In genomic region chr12:64931981-64932380, GRCh38 we compare ENCODE assay signal across 15 cellular contexts.
DNase-seq lines count a peak whose midpoint lies in the region; ATAC-seq, FAIRE-seq and TF ChIP-seq lines count a peak whose summit lies in the region.
"Had no signal": no experiment of that assay in that cellular context is flagged by ENCODE, and none has a peak within 500 bp of the region (broad histone marks: within the 10 kb centered on the region; RNA-seq: fewer than 3 reads in every experiment).

No MANE protein-coding gene starts in this region.

- SMC1A ChIA-PET in GM12878 (lab: Charles Lee; ENCODE audit: uncharacterized antibody, unreplicated experiment): interaction anchor here (1.2 to 2.3 kb wide), 2 partner anchors 9 to 38 kb away, joined by 3 to 7 read pairs; no protein-coding TSS in a partner anchor

- CTCF ChIA-PET in GM12878 (lab: Yijun Ruan, JAX): interaction anchor here (1.1 kb wide), 1 partner anchor 9 kb away, joined by 3 read pairs; no protein-coding TSS in a partner anchor

- H3K79me2 ChIP-seq in GM12878 (ENCODE audit: control insufficient read depth, insufficient read depth, low read length): no peaks in the 10 kb centered on the region

- H4K20me1 ChIP-seq in GM12878 (ENCODE audit: control insufficient read depth, insufficient read depth): no peaks in the 10 kb centered on the region

- no peak overlapping the region for H3K27ac ChIP-seq in GM12878 (ENCODE audit: control insufficient read depth, insufficient read depth)
- H3K27ac ChIP-seq in neuronal stem cell (replicated peaks; ENCODE audit: low read length): no peak overlapping the region
- H3K27ac ChIP-seq: SK-N-MC had no signal

- H3K36me3 ChIP-seq in GM12878 (ENCODE audit: control insufficient read depth in 2 of 2, insufficient read depth in 2 of 2, low read length in 1 of 2): no peaks in the 10 kb centered on the region
- H3K36me3 ChIP-seq in neuronal stem cell (replicated peaks in 1 of 2; ENCODE audit: control insufficient read depth in 2 of 2, insufficient read depth in 2 of 2, low read length in 2 of 2): no peaks in the 10 kb centered on the region

- H3K4me1 ChIP-seq in GM12878 (ENCODE audit: control insufficient read depth, insufficient read depth, low read length) (peaks cover 9% of the 10 kb centered on the region), neuronal stem cell (ENCODE audit: control insufficient read depth in 2 of 2, insufficient read depth in 1 of 2, low read depth in 1 of 2, low read length in 2 of 2) (no peaks in the 10 kb centered on the region)

- no peak overlapping the region for H2AFZ ChIP-seq in GM12878 (ENCODE audit: control insufficient read depth, low read depth, low read length)
- H2AFZ ChIP-seq in neuronal stem cell (ENCODE audit: low read length): peak overlapping the region; percentile 66

- WGBS in GM12878 (ENCODE audit: insufficient coverage, insufficient replicate concordance, low lambda C conversion rate, missing lambda C conversion rate): 0% methylated on average over 1 of the region's 1 CpG
- WGBS in neuronal stem cell (ENCODE audit: extremely low coverage in 2 of 2, insufficient read length in 2 of 2, insufficient replicate concordance in 1 of 2), 2 donors: no CpG with 5 or more reads among the region's 1 CpG

- no peak overlapping the region for H3K4ac ChIP-seq in neuronal stem cell (ENCODE audit: low read length)

- peak; percentile 18 for DNase-seq in NB4 (ENCODE audit: low read depth)
- no peak for DNase-seq in GM12878 (ENCODE audit: low read depth, low spot score)
- no peak for DNase-seq in neuronal stem cell (ENCODE audit: low spot score)
- no peak for DNase-seq in COR-L47 (lab: John Stamatoyannopoulos, UW)
- no peak for DNase-seq in GM19238 (ENCODE audit: insufficient read length, low spot score)
- DNase-seq in urothelium cell line (ENCODE audit: low spot score): no peak
- DNase-seq: NCI-H1105, NCI-H2081, NCI-H446 treated with DMSO at 0.1 percent for 48 hours, T-helper 1 cell had no signal

- no peaks in the 10 kb centered on the region; the same call in 2 of the 3 replicates for H3K9me3 ChIP-seq in GM12878 (replicated peaks; ENCODE audit: control insufficient read depth, insufficient read depth, low read length)
- H3K9me3 ChIP-seq in neuronal stem cell (replicated peaks in 1 of 2; ENCODE audit: control insufficient read depth in 2 of 2, insufficient read depth in 1 of 2, low read depth in 1 of 2, low read length in 2 of 2): no peaks in the 10 kb centered on the region

- RAD21 ChIA-PET in GM12878 (lab: Charles Lee; ENCODE audit: unreplicated experiment): interaction anchor here (0.9 to 1.8 kb wide), 4 partner anchors 41 to 131 kb away, joined by 3 to 5 read pairs (median 4); no protein-coding TSS in a partner anchor

- H3K4me3 ChIP-seq in NB4 (ENCODE audit: low read depth, low read length): no peak overlapping the region
- no peak overlapping the region for H3K4me3 ChIP-seq in GM12878
- H3K4me3 ChIP-seq in neuronal stem cell (ENCODE audit: low read length in 2 of 2): no peak overlapping the region
- H3K4me3 ChIP-seq: SK-N-MC had no signal

- POLR2A ChIA-PET in GM12878 (lab: Charles Lee): no interaction called here

- H2BK120ac ChIP-seq in neuronal stem cell (ENCODE audit: low read depth, low read length): no peak overlapping the region

- H4K91ac ChIP-seq in neuronal stem cell (ENCODE audit: low read depth, low read length, poor library complexity): no peak overlapping the region

- in situ Hi-C loops in GM12878 (cut with MboI): no loop called here

- peak; percentile 55 for ATAC-seq in GM18868 (IDR thresholded peaks at IDR 0.05; ENCODE audit: unreplicated experiment)
- ATAC-seq in GM12878: peak; percentile 72
- ATAC-seq: HCT116, Right ventricle myocardium inferior had no signal

- no peak for TF ChIP-seq EP300 in GM12878 (IDR thresholded peaks at IDR 0.05; ENCODE audit: borderline replicate concordance in 1 of 2, control insufficient read depth in 1 of 2, low read depth in 2 of 2, low read length in 2 of 2)

- H3K27me3 ChIP-seq in GM12878 (replicated peaks in 1 of 2; ENCODE audit: control insufficient read depth in 2 of 2, insufficient read depth in 2 of 2, low read length in 1 of 2): no peaks in the 10 kb centered on the region
- H3K27me3 ChIP-seq in neuronal stem cell (ENCODE audit: control insufficient read depth in 3 of 3, insufficient read depth in 3 of 3, low read depth in 1 of 3, low read length in 3 of 3): no peaks in the 10 kb centered on the region

- no peak overlapping the region for H3K23ac ChIP-seq in neuronal stem cell (ENCODE audit: low read depth, low read length, poor library complexity)

- no TSS peak for BruUV-seq in GM12878 (replicated peaks; lab: Mats Ljungman, UMichigan)

- TF ChIP-seq CTCF in NB4 (IDR thresholded peaks at IDR 0.05; ENCODE audit: low read depth, low read length) (no peak), GM12878 (IDR thresholded peaks at IDR 0.05 in 2 of 3, conservative IDR thresholded peaks at IDR 0.05 in 1 of 3; ENCODE audit: control insufficient read depth in 2 of 3, extremely low read depth in 1 of 3, insufficient read depth in 1 of 3, low read depth in 3 of 3, low read length in 3 of 3) (no peak)

- no peak for TF ChIP-seq POLR2A in NB4 (IDR thresholded peaks at IDR 0.05; ENCODE audit: extremely low read depth, insufficient read length)
- no peak for TF ChIP-seq POLR2A in GM12878 (IDR thresholded peaks at IDR 0.05; ENCODE audit: low read depth, low read length)

- no peak overlapping the region for H2AK5ac ChIP-seq in neuronal stem cell (ENCODE audit: low read depth, low read length)

- H2BK15ac ChIP-seq in neuronal stem cell (ENCODE audit: low read length): no peak overlapping the region

- no peak overlapping the region for H4K8ac ChIP-seq in neuronal stem cell (ENCODE audit: low read depth, low read length)

- TF ChIP-seq RAD21 in GM12878 (IDR thresholded peaks at IDR 0.05; ENCODE audit: insufficient read depth, low read depth, low read length): no peak

- intact Hi-C loops in GM12878 (cut with micrococcal nuclease; ENCODE audit: unreplicated experiment): no loop called here

- H2BK5ac ChIP-seq in neuronal stem cell (ENCODE audit: low read length): no peak overlapping the region

- no peak overlapping the region for H3K18ac ChIP-seq in neuronal stem cell (ENCODE audit: low read length)

- no peak overlapping the region for H3K14ac ChIP-seq in neuronal stem cell (ENCODE audit: low read length)

- no peaks in the 10 kb centered on the region for H3K79me1 ChIP-seq in neuronal stem cell (ENCODE audit: low read depth, low read length)

- FAIRE-seq in GM12878 (lab: Jason Lieb, UNC) (no peak), urothelium cell line (lab: Jason Lieb, UNC) (no peak)
- FAIRE-seq: RCC 7860 had no signal

- H3K9ac ChIP-seq in GM12878 (ENCODE audit: control insufficient read depth, insufficient read depth, low read length) (no peak overlapping the region), neuronal stem cell (ENCODE audit: low read depth, low read length, poor library complexity) (no peak overlapping the region)

- H2BK12ac ChIP-seq in neuronal stem cell (ENCODE audit: low read length): no peak overlapping the region

- no peak overlapping the region for H3K4me2 ChIP-seq in GM12878 (ENCODE audit: control insufficient read depth, insufficient read depth)
- H3K4me2 ChIP-seq in neuronal stem cell (ENCODE audit: insufficient read depth, low read length, poor library complexity, severe bottlenecking): no peak overlapping the region

TF ChIP-seq in GM12878, 131 proteins besides CTCF, POLR2A, EP300 and RAD21 (continues in another document):
- TF ChIP-seq MLLT1 (IDR thresholded peaks at IDR 0.05): no peak
- no peak for TF ChIP-seq JUND (IDR thresholded peaks at IDR 0.05; ENCODE audit: low read depth, low read length)
- no peak for TF ChIP-seq GATAD2B (conservative IDR thresholded peaks at IDR 0.05; ENCODE audit: low read depth)
- no peak for TF ChIP-seq NR2C1 (IDR thresholded peaks at IDR 0.05)
- TF ChIP-seq FOXK2 (IDR thresholded peaks at IDR 0.05): no peak
- no peak for TF ChIP-seq SUZ12 (IDR thresholded peaks at IDR 0.05; ENCODE audit: unreplicated experiment)
- no peak for TF ChIP-seq EZH2 (IDR thresholded peaks at IDR 0.05; ENCODE audit: borderline replicate concordance, control insufficient read depth, low read depth, low read length)
- no peak for TF ChIP-seq CHD1 (IDR thresholded peaks at IDR 0.05; ENCODE audit: low read depth, low read length)
- no peak for TF ChIP-seq HCFC1 (IDR thresholded peaks at IDR 0.05; ENCODE audit: low read length)
- no peak for TF ChIP-seq NR2F1 (conservative IDR thresholded peaks at IDR 0.05)
- no peak for TF ChIP-seq BCLAF1 (IDR thresholded peaks at IDR 0.05)
